ENCODE assay signal across 15 cellular contexts in genomic region chr12:57513266-57513665, GRCh38.
"Had no signal": no experiment of that assay in that cellular context is flagged by ENCODE, and none has a peak within 500 bp of the region (broad histone marks: within the 10 kb centered on the region; RNA-seq: fewer than 3 reads in every experiment).

No MANE protein-coding gene starts in this region.

- H3K9me3 Mint-ChIP-seq: T-helper 1 cell treated with Interleukin-12 subunit alpha and Interleukin-12 subunit beta and Interleukin-4 antibody, amounts not matched to agents 30 μg/mL and 1 μg/mL, for 36 hours had no signal

- H3K4me3 Mint-ChIP-seq: activated CD8-positive, alpha-beta memory T cell treated with anti-CD3 and anti-CD28 coated beads, Interleukin-2, amount 10 ng/mL, durations not matched to agents 7 days and 5 days; nephron progenitor cell; T-helper 1 cell treated with Interleukin-12 subunit alpha and Interleukin-12 subunit beta and Interleukin-4 antibody, amounts not matched to agents 30 μg/mL and 1 μg/mL, for 36 hours had no signal

- H3K9me3 ChIP-seq: ascending aorta, heart left ventricle, mucosa of descending colon, pancreas, SK-N-SH, thyroid gland, uterus had no signal

- ATAC-seq: activated CD8-positive, alpha-beta memory T cell treated with anti-CD3 and anti-CD28 coated beads, Interleukin-2, amount 10 ng/mL, durations not matched to agents 7 days and 5 days; foreskin keratinocyte; heart left ventricle; mucosa of descending colon; pancreas had no signal

- DNase-seq: activated CD4-positive, alpha-beta T cell treated with anti-CD3 and anti-CD28 coated beads, Interleukin-2, amount 50 U/mL, for 1 hour; activated CD4-positive, CD25-positive, alpha-beta regulatory T cell; activated CD8-positive, alpha-beta memory T cell treated with anti-CD3 and anti-CD28 coated beads, Interleukin-2, amount 10 ng/mL, durations not matched to agents 7 days and 5 days; foreskin keratinocyte; heart left ventricle; mammary epithelial cell; mucosa of descending colon; nephron progenitor cell; pancreas; SK-N-SH; stimulated activated CD4-positive, alpha-beta T cell treated with anti-CD3 and anti-CD28 coated beads, Interleukin-2, amount 100 ng/mL, for 48 hours; thyroid gland; uterus had no signal

- H3K36me3 ChIP-seq: uterus had no signal

- H3K4me3 ChIP-seq: ascending aorta, heart left ventricle, mucosa of descending colon, pancreas, thyroid gland, uterus had no signal

- H3K27me3 Mint-ChIP-seq: activated CD8-positive, alpha-beta memory T cell treated with anti-CD3 and anti-CD28 coated beads, Interleukin-2, amount 10 ng/mL, durations not matched to agents 7 days and 5 days had no signal

- H3K27ac Mint-ChIP-seq: nephron progenitor cell; T-helper 1 cell treated with Interleukin-12 subunit alpha and Interleukin-12 subunit beta and Interleukin-4 antibody, amounts not matched to agents 30 μg/mL and 1 μg/mL, for 36 hours had no signal

- H3K27ac ChIP-seq: ascending aorta, foreskin keratinocyte, heart left ventricle, pancreas, thyroid gland, uterus had no signal

- H3K27me3 ChIP-seq: ascending aorta, foreskin keratinocyte, heart left ventricle, pancreas, thyroid gland, uterus had no signal

- H3K4me1 ChIP-seq: uterus had no signal
